In genomic region chr20:62182469-62183425, GRCh38 we compare ENCODE assay signal across 8 cellular contexts.
DNase-seq lines count a peak whose midpoint lies in the region; ATAC-seq and FAIRE-seq lines count a peak whose summit lies in the region.

TSS of gene MTG2 (plus strand) at chr20:62183028. CDS start at chr20:62193421, 10,393 bp downstream.

- ATAC-seq in GM21381 (IDR thresholded peaks at IDR 0.05; ENCODE audit: unreplicated experiment) (peak; percentile 95), memory B cell (ENCODE audit: low read depth) (peak; percentile 93)

- H3K4me1 Mint-ChIP-seq in memory B cell = peaks cover 28% of the 10 kb centered on the region

- no peaks in the 10 kb centered on the region for H3K27me3 Mint-ChIP-seq in memory B cell

- peak within 1 kb of the TSS; percentile 86 for H3K27ac ChIP-seq in effector memory CD4-positive, alpha-beta T cell (ENCODE audit: insufficient read depth, low read length, poor library complexity, severe bottlenecking)

- DNase-seq in COLO829 (ENCODE audit: low spot score) (peak; percentile 100), HTR-8/SVneo (ENCODE audit: insufficient read length, low spot score) (peak; percentile 100), NOMO-1 treated with DMSO at 0.1 percent for 48 hours (lab: John Stamatoyannopoulos, UW; ENCODE audit: unreplicated experiment) (peak; percentile 92), memory B cell (ENCODE audit: low spot score in 2 of 2) (peak; percentile 85 to 88)
- DNase-seq in activated CD8-positive, alpha-beta memory T cell treated with anti-CD3 and anti-CD28 coated beads for 4 hours (ENCODE audit: low read depth in 2 of 2) = peak; percentile 89 to 93
- DNase-seq in effector memory CD4-positive, alpha-beta T cell = peak; percentile 88 to 94 (median 89)
- DNase-seq in stimulated activated CD8-positive, alpha-beta memory T cell treated with anti-CD3 and anti-CD28 coated beads, Interleukin-12 subunit alpha, Interleukin-12 subunit beta, amount 100 ng/mL, for 1 hour (ENCODE audit: low read depth) = peak; percentile 93

- H3K27ac Mint-ChIP-seq in memory B cell = peak within 1 kb of the TSS; percentile 99

- peak; percentile 98 for FAIRE-seq in HTR-8/SVneo (lab: Jason Lieb, UNC)

- peak within 1 kb of the TSS; percentile 94 for H3K4me3 ChIP-seq in effector memory CD4-positive, alpha-beta T cell (ENCODE audit: insufficient read depth, low read depth, low read length, poor library complexity, severe bottlenecking)

- peaks cover 2% of the 10 kb centered on the region for H3K36me3 Mint-ChIP-seq in memory B cell

- peak within 1 kb of the TSS; percentile 97 for H3K4me3 Mint-ChIP-seq in memory B cell

- H3K4me1 ChIP-seq in effector memory CD4-positive, alpha-beta T cell (ENCODE audit: control insufficient read depth, insufficient read depth, low read length, poor library complexity, severe bottlenecking) = peaks cover 11% of the 10 kb centered on the region

- H3K27me3 ChIP-seq in effector memory CD4-positive, alpha-beta T cell (replicated peaks; ENCODE audit: control insufficient read depth, insufficient read depth, low read length, poor library complexity, severe bottlenecking) = no peaks in the 10 kb centered on the region

- H3K9me3 Mint-ChIP-seq in memory B cell = no peaks in the 10 kb centered on the region

- no peaks in the 10 kb centered on the region for H3K36me3 ChIP-seq in effector memory CD4-positive, alpha-beta T cell (ENCODE audit: control insufficient read depth, insufficient read depth, low read length)

- no peaks in the 10 kb centered on the region for H3K9me3 ChIP-seq in effector memory CD4-positive, alpha-beta T cell (ENCODE audit: control insufficient read depth, low read length)

Comparison
In these comparisons a context has a peak if more than half of its experiments do, and no peak if none do; other contexts are left out.
1. Peak in every context shown above with its lines: DNase-seq, ATAC-seq, H3K4me3 ChIP-seq and H3K27ac ChIP-seq.